12 cellular contexts compared by ENCODE assay signal in genomic region chr6:39823187-39823815, GRCh38. TPM values are rescaled to one million over a fixed set of nuclear protein-coding genes. Genes with fewer than 3 reads are reported as not detected.
DNase-seq lines count a peak whose midpoint lies in the region; ATAC-seq, FAIRE-seq and TF ChIP-seq lines count a peak whose summit lies in the region.
"Had no signal": no experiment of that assay in that cellular context is flagged by ENCODE, and none has a peak within 500 bp of the region (broad histone marks: within the 10 kb centered on the region; RNA-seq: fewer than 3 reads in every experiment).

No MANE protein-coding gene starts in this region.

- TF ChIP-seq EP300 in HepG2 (IDR thresholded peaks at IDR 0.05; ENCODE audit: low read depth in 2 of 2, low read length in 2 of 2) (no peak), HepG2 (CRISPR knock-in tag; IDR thresholded peaks at IDR 0.05; ENCODE audit: borderline replicate concordance) (no peak)

- H3K4me1 ChIP-seq in liver (ENCODE audit: control insufficient read depth in 4 of 4, insufficient read depth in 4 of 4, low read length in 3 of 4) (no peaks in the 10 kb centered on the region), HepG2 (ENCODE audit: insufficient read depth, low read length) (no peaks in the 10 kb centered on the region), rectal smooth muscle tissue (ENCODE audit: control insufficient read depth, insufficient read depth, low read length) (peaks cover 8% of the 10 kb centered on the region)

- WGBS in liver = 73% methylated on average over 6 of the region's 6 CpGs
- 5% methylated on average over 6 of the region's 6 CpGs for WGBS in HepG2 (ENCODE audit: low lambda C conversion rate)

- H3K4me3 ChIP-seq in liver (ENCODE audit: low read depth in 1 of 3, low read length in 3 of 3) = no peak overlapping the region
- H3K4me3 ChIP-seq in HepG2 (replicated peaks in 1 of 3; ENCODE audit: insufficient read depth in 1 of 3, low read depth in 2 of 3, low read length in 3 of 3) = no peak overlapping the region
- H3K4me3 ChIP-seq in rectal smooth muscle tissue (ENCODE audit: low read length) = no peak overlapping the region

- H3K36me3 ChIP-seq in liver (ENCODE audit: control insufficient read depth in 4 of 4, insufficient read depth in 3 of 4, low read depth in 1 of 4, low read length in 3 of 4) = no peaks in the 10 kb centered on the region
- no peaks in the 10 kb centered on the region for H3K36me3 ChIP-seq in HepG2 (replicated peaks in 1 of 2; ENCODE audit: control insufficient read depth in 1 of 2, insufficient read depth in 2 of 2, low read length in 2 of 2)
- no peaks in the 10 kb centered on the region for H3K36me3 ChIP-seq in rectal smooth muscle tissue (ENCODE audit: control insufficient read depth, insufficient read depth, low read length)

- H3K27ac ChIP-seq in liver (ENCODE audit: low read depth in 1 of 2, low read length in 2 of 2) (no peak overlapping the region), HepG2 (ENCODE audit: extremely low read length, insufficient read depth, low read length) (no peak overlapping the region), layer of hippocampus (ENCODE audit: low read depth, low read length) (peak overlapping the region; percentile 60), rectal smooth muscle tissue (ENCODE audit: low read depth, low read length) (peak overlapping the region; percentile 28)

- H3K27me3 ChIP-seq in liver (ENCODE audit: control insufficient read depth in 4 of 4, insufficient read depth in 4 of 4, low read length in 3 of 4) = no peaks in the 10 kb centered on the region
- peaks cover 0 to 6% of the 10 kb centered on the region in 2 experiments; a peak in 1 of 5 replicates for H3K27me3 ChIP-seq in HepG2 (ENCODE audit: control insufficient read depth in 1 of 2, insufficient read depth in 2 of 2, low read length in 2 of 2)
- H3K27me3 ChIP-seq in layer of hippocampus (ENCODE audit: control insufficient read depth, insufficient read depth, low read length) = no peaks in the 10 kb centered on the region
- no peaks in the 10 kb centered on the region for H3K27me3 ChIP-seq in rectal smooth muscle tissue (ENCODE audit: control insufficient read depth, insufficient read depth, low read length)

- CTCF ChIA-PET in HepG2 (lab: Yijun Ruan, JAX; ENCODE audit: low intra/inter-chr PET ratio, low total read pairs) = no interaction called here

- H3K9ac ChIP-seq in liver (ENCODE audit: low read depth in 1 of 2, low read length in 2 of 2) (no peak overlapping the region), HepG2 (ENCODE audit: insufficient read depth, low read depth, low read length) (no peak overlapping the region), rectal smooth muscle tissue (ENCODE audit: low read length) (no peak overlapping the region)

- no peak overlapping the region for H2AFZ ChIP-seq in HepG2 (ENCODE audit: low read length)

- FAIRE-seq in HepG2 (lab: Jason Lieb, UNC) = no peak
- FAIRE-seq: endothelial cell of umbilical vein had no signal

- no peaks in the 10 kb centered on the region for H4K20me1 ChIP-seq in HepG2 (ENCODE audit: insufficient read depth, low read length)

- intact Hi-C loops in HepG2 (cut with micrococcal nuclease; ENCODE audit: unreplicated experiment) = no loop called here

- TF ChIP-seq POLR2A in HepG2 (IDR thresholded peaks at IDR 0.05; ENCODE audit: insufficient read depth in 1 of 2, low read depth in 2 of 2, low read length in 2 of 2) = no peak

- TF ChIP-seq RAD21 in liver (IDR thresholded peaks at IDR 0.05) (peak in 1 of 2 donors; percentile 21), HepG2 (CRISPR knock-in tag; IDR thresholded peaks at IDR 0.05) (no peak)

- TF ChIP-seq CTCF in liver (IDR thresholded peaks at IDR 0.05; ENCODE audit: low read depth, low read length, missing input control) (no peak), HepG2 (CRISPR knock-in tag; IDR thresholded peaks at IDR 0.05) (no peak)

- POLR2A ChIA-PET in HepG2 (lab: Yijun Ruan, JAX) = no interaction called here

- BruUV-seq in HepG2 (replicated peaks; lab: Mats Ljungman, UMichigan) = no TSS peak

- no peak for ATAC-seq in HepG2
- ATAC-seq: naive thymus-derived CD8-positive, alpha-beta T cell had no signal

- no peak overlapping the region for H3K4me2 ChIP-seq in HepG2 (ENCODE audit: low read depth, low read length)

- H3K9me3 ChIP-seq in liver (ENCODE audit: control insufficient read depth in 4 of 4, low read length in 3 of 4) = no peaks in the 10 kb centered on the region
- no peaks in the 10 kb centered on the region for H3K9me3 ChIP-seq in HepG2 (ENCODE audit: low read length)

- DNase-seq in HepG2 (ENCODE audit: low spot score) (no peak), GM03348 (ENCODE audit: low spot score) (no peak), NCI-H1092 treated with DMSO at 0.1 percent for 48 hours (lab: John Stamatoyannopoulos, UW) (no peak), SW 1271 (lab: John Stamatoyannopoulos, UW) (no peak)
- DNase-seq in effector CD8-positive, alpha-beta T cell (lab: John Stamatoyannopoulos, UW) = no peak
- DNase-seq: 8988T; naive thymus-derived CD8-positive, alpha-beta T cell; stimulated activated CD4-positive, alpha-beta T cell treated with anti-CD3 and anti-CD28 coated beads, Interleukin-2, amount 100 ng/mL, for 24 hours had no signal

- in situ Hi-C loops in HepG2 (cut with HindIII; ENCODE audit: extremely low pct_ligation_motif_present, low pct_unique_long_range_greater_than_20kb) = no loop called here

- H3K79me2 ChIP-seq in HepG2 (ENCODE audit: insufficient read depth, low read length) = no peaks in the 10 kb centered on the region

TF ChIP-seq in liver, 16 proteins besides CTCF, POLR2A, EP300 and RAD21:
- TF ChIP-seq HNF4G (IDR thresholded peaks at IDR 0.05) (no peak), JUND (IDR thresholded peaks at IDR 0.05) (no peak), FOXA1 (IDR thresholded peaks at IDR 0.05) (no peak), RXRA (IDR thresholded peaks at IDR 0.05) (peak; percentile 70 to 89), MAX (IDR thresholded peaks at IDR 0.05) (no peak), SP1 (IDR thresholded peaks at IDR 0.05) (peak; percentile 88), NR2F2 (IDR thresholded peaks at IDR 0.05) (peak; percentile 98)

TF ChIP-seq in HepG2, 621 proteins besides CTCF, POLR2A, EP300 and RAD21 (continues in another document):
- TF ChIP-seq TRIM24 (CRISPR knock-in tag; IDR thresholded peaks at IDR 0.05) = no peak
- no peak for TF ChIP-seq ZSCAN21 (CRISPR knock-in tag; IDR thresholded peaks at IDR 0.05; ENCODE audit: borderline replicate concordance)
- TF ChIP-seq EHMT2 (IDR thresholded peaks at IDR 0.05; ENCODE audit: borderline replicate concordance, low read depth, low read length) = no peak
- TF ChIP-seq ZNF607 (CRISPR knock-in tag; IDR thresholded peaks at IDR 0.05; ENCODE audit: borderline replicate concordance) = no peak
- TF ChIP-seq ZNF703 (CRISPR knock-in tag; IDR thresholded peaks at IDR 0.05; ENCODE audit: borderline replicate concordance) = no peak
- no peak for TF ChIP-seq ADNP (CRISPR knock-in tag; IDR thresholded peaks at IDR 0.05)
- TF ChIP-seq ZSCAN30 (CRISPR knock-in tag; IDR thresholded peaks at IDR 0.05) = no peak
- no peak for TF ChIP-seq KAT2B (IDR thresholded peaks at IDR 0.05; ENCODE audit: borderline replicate concordance, low read depth, low read length)
- TF ChIP-seq MXD1 (CRISPR knock-in tag; IDR thresholded peaks at IDR 0.05) = no peak
- no peak for TF ChIP-seq ASH2L (IDR thresholded peaks at IDR 0.05; ENCODE audit: insufficient read length, low read depth, low read length)
- no peak for TF ChIP-seq KDM5B (CRISPR knock-in tag; IDR thresholded peaks at IDR 0.05; ENCODE audit: borderline replicate concordance)
- no peak for TF ChIP-seq SP5 (CRISPR knock-in tag; IDR thresholded peaks at IDR 0.05; ENCODE audit: borderline replicate concordance, low read depth)
- TF ChIP-seq SP1 (IDR thresholded peaks at IDR 0.05) = no peak
- TF ChIP-seq SP1 (CRISPR knock-in tag; IDR thresholded peaks at IDR 0.05) = no peak
- TF ChIP-seq XRCC5 (optimal IDR thresholded peaks at IDR 0.05; ENCODE audit: low read length) = no peak
- no peak for TF ChIP-seq ZNF343 (CRISPR knock-in tag; IDR thresholded peaks at IDR 0.05)
- TF ChIP-seq CEBPG (CRISPR knock-in tag; IDR thresholded peaks at IDR 0.05) = no peak

RNA-seq across cellular contexts. Expression of gene DAAM2, which starts 31.1 kb away (rescaled TPM):
- total RNA-seq in liver (10 to 100 TPM in 1 of 2 donors, 1 to 10 TPM in 1; 4.9 to 17.0 TPM), HepG2 (2016; rRNA removed; fragmentation: Illumina TruSeq; extraction: Trizol) (not detected in 2 replicates)
- polyA plus RNA-seq in liver (1 to 10 TPM; 1.9 to 3.9 TPM), HepG2 (2011; rRNA removed) (0.01 TPM in 1 of 2 replicates, not detected in the other)
- total RNA-seq in HepG2 (2016; cell fraction: cytosol; rRNA removed; fragmentation: Illumina TruSeq; extraction: Trizol; ENCODE audit: low read depth) = not detected in 2 replicates
- total RNA-seq in HepG2 (2016; cell fraction: insoluble cytoplasmic fraction; rRNA removed; fragmentation: Illumina TruSeq; extraction: Trizol) = 0.02 TPM in 1 of 2 replicates, not detected in the other
- not detected in 2 replicates for total RNA-seq in HepG2 (2016; cell fraction: membrane; rRNA removed; fragmentation: Illumina TruSeq; extraction: Trizol)
- total RNA-seq in HepG2 (2016; cell fraction: nucleus; rRNA removed; fragmentation: Illumina TruSeq; extraction: Trizol) = not detected in 2 replicates
- polyA plus RNA-seq in HepG2 (2011; cell fraction: cytosol; rRNA removed) = 0.01 and 0.03 TPM in 2 replicates
- 0.14 TPM in 1 of 2 replicates, not detected in the other for polyA plus RNA-seq in HepG2 (2011; cell fraction: nucleus; rRNA removed)
- 0.03 and 0.09 TPM in 2 replicates for polyA plus RNA-seq in HepG2 (2012)
- polyA plus RNA-seq in HepG2 (2016; cell fraction: cytosol; fragmentation: Illumina TruSeq; extraction: Trizol; ENCODE audit: low read depth) = not detected in 2 replicates
- polyA plus RNA-seq in HepG2 (2016; cell fraction: insoluble cytoplasmic fraction; fragmentation: Illumina TruSeq; extraction: Trizol; ENCODE audit: low read depth) = not detected in 2 replicates
- polyA plus RNA-seq in HepG2 (2016; cell fraction: membrane; fragmentation: Illumina TruSeq; extraction: Trizol; ENCODE audit: low read depth) = 0.02 TPM in 1 of 2 replicates, not detected in the other
- not detected in 2 replicates for polyA plus RNA-seq in HepG2 (2016; cell fraction: nucleus; fragmentation: Illumina TruSeq; extraction: Trizol; ENCODE audit: insufficient read depth, low read depth)
- 0.06 TPM in 1 of 2 replicates, not detected in the other for polyA minus RNA-seq in HepG2 (2011; rRNA and poly(A)+ RNA removed; ENCODE audit: low replicate concordance)
- not detected in 2 replicates for polyA minus RNA-seq in HepG2 (2011; cell fraction: cytosol; rRNA and poly(A)+ RNA removed)
- polyA minus RNA-seq in HepG2 (2011; cell fraction: nucleus; rRNA and poly(A)+ RNA removed) = under 0.01 TPM in 1 of 2 replicates, not detected in the other
- total RNA-seq: naive thymus-derived CD8-positive, alpha-beta T cell had no signal
- polyA plus RNA-seq: naive thymus-derived CD8-positive, alpha-beta T cell had no signal

Comparison
In these comparisons a context has a peak if more than half of its experiments do, and no peak if none do; other contexts are left out.
1. RNA of gene DAAM2, which starts 31.1 kb away (total RNA-seq): 4.9 to 17.0 TPM in liver; 0.02 TPM in HepG2; every median in the first group is over 4 times any median in the second.
2. H3K27ac ChIP-seq: peak in layer of hippocampus (single experiment) and rectal smooth muscle tissue (single experiment); none in liver (0 of 2) and HepG2 (single experiment).